Comparison of ENCODE assay signal across 9 cellular contexts in the genomic region with DNA sequence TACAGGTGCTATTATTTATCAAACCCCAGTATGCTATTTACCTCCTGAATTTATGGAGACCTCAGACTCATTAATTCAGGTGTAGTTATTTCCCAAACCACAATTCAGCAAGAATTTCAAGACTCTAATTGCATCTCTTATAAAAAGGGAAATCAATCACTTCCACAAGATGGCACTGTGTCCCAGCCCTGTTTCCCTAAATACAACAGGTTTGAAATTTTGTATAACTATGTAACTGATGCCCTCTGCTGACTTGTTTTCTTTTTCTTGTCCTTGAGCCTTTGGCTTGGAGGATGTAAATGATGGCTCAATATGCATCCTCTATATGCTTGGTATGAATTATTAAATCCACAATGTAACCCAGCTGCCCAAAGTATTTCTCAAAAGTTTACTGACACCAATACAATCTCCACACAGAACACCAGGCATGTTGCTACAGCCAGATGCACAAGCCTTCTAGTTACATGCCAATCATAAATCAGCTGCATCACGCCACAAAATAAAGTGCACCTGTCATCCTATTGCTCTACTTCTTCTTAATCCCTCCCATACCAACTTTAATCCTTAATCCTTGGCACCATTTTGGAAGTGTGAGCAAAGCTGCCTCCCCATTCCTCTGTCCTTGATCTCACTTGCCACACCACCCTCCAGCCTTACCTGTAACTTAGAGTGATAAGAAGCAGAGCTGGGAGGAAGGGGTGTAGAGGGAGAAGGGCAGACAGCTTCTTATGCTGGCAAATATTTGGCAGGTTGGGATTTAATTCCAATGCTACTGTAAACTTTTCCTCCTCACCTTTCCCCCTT. TPM values are rescaled to one million over a fixed set of nuclear protein-coding genes. Genes with fewer than 3 reads are reported as not detected.
DNase-seq lines count a peak whose midpoint lies in the region; ATAC-seq and TF ChIP-seq lines count a peak whose summit lies in the region.
"Had no signal": no experiment of that assay in that cellular context is flagged by ENCODE, and none has a peak within 500 bp of the region (broad histone marks: within the 10 kb centered on the region; RNA-seq: fewer than 3 reads in every experiment).

No MANE protein-coding gene starts in this region.

- peak overlapping the region in 1 of 5 experiments; percentile 61 for H3K27ac Mint-ChIP-seq in brain
- peak overlapping the region; percentile 46 for H3K27ac Mint-ChIP-seq in stimulated activated naive CD8-positive, alpha-beta T cell treated with anti-CD3 and anti-CD28 coated beads, Interleukin-15, Interleukin-2, amounts not matched to agents 100 ng/mL and 50 ng/mL, for 24 hours

- H3K4me3 Mint-ChIP-seq in brain = no peak overlapping the region
- H3K4me3 Mint-ChIP-seq in stimulated activated naive CD8-positive, alpha-beta T cell treated with anti-CD3 and anti-CD28 coated beads, Interleukin-15, Interleukin-2, amounts not matched to agents 100 ng/mL and 50 ng/mL, for 24 hours = no peak overlapping the region

- no peaks in the 10 kb centered on the region for H3K27me3 Mint-ChIP-seq in brain
- no peaks in the 10 kb centered on the region for H3K27me3 Mint-ChIP-seq in stimulated activated naive CD8-positive, alpha-beta T cell treated with anti-CD3 and anti-CD28 coated beads, Interleukin-15, Interleukin-2, amounts not matched to agents 100 ng/mL and 50 ng/mL, for 24 hours

- no peak overlapping the region for H3K27ac ChIP-seq in Peyer's patch
- H3K27ac ChIP-seq: BLaER1 treated with 17β-estradiol and CSF1 and Interleukin-3, amounts not matched to agents 10 nM and 100 nM had no signal

- no peak for ATAC-seq in HG03095 (IDR thresholded peaks at IDR 0.05; ENCODE audit: unreplicated experiment)

- peaks cover 19% of the 10 kb centered on the region for H3K36me3 Mint-ChIP-seq in brain
- no peaks in the 10 kb centered on the region for H3K36me3 Mint-ChIP-seq in stimulated activated naive CD8-positive, alpha-beta T cell treated with anti-CD3 and anti-CD28 coated beads, Interleukin-15, Interleukin-2, amounts not matched to agents 100 ng/mL and 50 ng/mL, for 24 hours (ENCODE audit: low read depth)

- H3K9me3 ChIP-seq in Peyer's patch = no peaks in the 10 kb centered on the region

- peaks cover 9 to 18% (median 11%) of the 10 kb centered on the region in 5 experiments for H3K9me3 Mint-ChIP-seq in brain
- no peaks in the 10 kb centered on the region for H3K9me3 Mint-ChIP-seq in stimulated activated naive CD8-positive, alpha-beta T cell treated with anti-CD3 and anti-CD28 coated beads, Interleukin-15, Interleukin-2, amounts not matched to agents 100 ng/mL and 50 ng/mL, for 24 hours

- no peaks in the 10 kb centered on the region for H3K27me3 ChIP-seq in Peyer's patch
- H3K27me3 ChIP-seq: BLaER1 treated with 17β-estradiol and CSF1 and Interleukin-3, amounts not matched to agents 10 nM and 100 nM had no signal

- H3K4me1 Mint-ChIP-seq in brain = no peaks in the 10 kb centered on the region
- H3K4me1 Mint-ChIP-seq in stimulated activated naive CD8-positive, alpha-beta T cell treated with anti-CD3 and anti-CD28 coated beads, Interleukin-15, Interleukin-2, amounts not matched to agents 100 ng/mL and 50 ng/mL, for 24 hours (ENCODE audit: low read depth) = peaks cover 43% of the 10 kb centered on the region

- H3K4me1 ChIP-seq in Peyer's patch = no peaks in the 10 kb centered on the region

- TF ChIP-seq POLR2A in Peyer's patch (IDR thresholded peaks at IDR 0.05) = no peak

- peak; percentile 20 for DNase-seq in NCI-H748 (lab: John Stamatoyannopoulos, UW; ENCODE audit: unreplicated experiment)
- no peak for DNase-seq in NCI-H748 treated with DMSO at 0.1 percent for 48 hours (lab: John Stamatoyannopoulos, UW)
- peak; percentile 81 for DNase-seq in LNCaP clone FGC (ENCODE audit: low read depth)
- peak in 2 of 3 donors; percentile 46 to 63 for DNase-seq in Peyer's patch
- peak; percentile 71 for DNase-seq in iris pigment epithelial cell (ENCODE audit: low read depth)

- TF ChIP-seq CTCF in LNCaP clone FGC (IDR thresholded peaks at IDR 0.05; ENCODE audit: control insufficient read depth, extremely low read depth, insufficient read depth) = peak; percentile 85
- TF ChIP-seq CTCF in Peyer's patch (IDR thresholded peaks at IDR 0.05) = peak in 5 of 6 experiments; percentile 50 to 84 (median 82)
- TF ChIP-seq CTCF in brain (conservative IDR thresholded peaks at IDR 0.05) = peak; percentile 83 to 88

- H3K4me3 ChIP-seq in LNCaP clone FGC (ENCODE audit: low read depth, low read length) = no peak overlapping the region
- H3K4me3 ChIP-seq in Peyer's patch = no peak overlapping the region
- H3K4me3 ChIP-seq: BLaER1 treated with 17β-estradiol and CSF1 and Interleukin-3, amounts not matched to agents 10 nM and 100 nM had no signal

- no peaks in the 10 kb centered on the region for H3K36me3 ChIP-seq in Peyer's patch
- H3K36me3 ChIP-seq: BLaER1 treated with 17β-estradiol and CSF1 and Interleukin-3, amounts not matched to agents 10 nM and 100 nM had no signal

RNA-seq across cellular contexts. Expression of a gene that starts 9.0 kb away (rescaled TPM):
- total RNA-seq in Peyer's patch = not detected
- not detected for polyA plus RNA-seq in brain (ENCODE audit: insufficient read depth, low read depth, low replicate concordance)

RNA-seq across cellular contexts. Expression of a gene that starts 14.3 kb away (rescaled TPM):
- 10 to 100 TPM; 19.0 to 24.5 (median 20.4) TPM for total RNA-seq in Peyer's patch
- polyA plus RNA-seq in brain (ENCODE audit: insufficient read depth, low read depth, low replicate concordance) = 19.8 TPM
